8 cellular contexts compared by ENCODE assay signal in the genomic region with DNA sequence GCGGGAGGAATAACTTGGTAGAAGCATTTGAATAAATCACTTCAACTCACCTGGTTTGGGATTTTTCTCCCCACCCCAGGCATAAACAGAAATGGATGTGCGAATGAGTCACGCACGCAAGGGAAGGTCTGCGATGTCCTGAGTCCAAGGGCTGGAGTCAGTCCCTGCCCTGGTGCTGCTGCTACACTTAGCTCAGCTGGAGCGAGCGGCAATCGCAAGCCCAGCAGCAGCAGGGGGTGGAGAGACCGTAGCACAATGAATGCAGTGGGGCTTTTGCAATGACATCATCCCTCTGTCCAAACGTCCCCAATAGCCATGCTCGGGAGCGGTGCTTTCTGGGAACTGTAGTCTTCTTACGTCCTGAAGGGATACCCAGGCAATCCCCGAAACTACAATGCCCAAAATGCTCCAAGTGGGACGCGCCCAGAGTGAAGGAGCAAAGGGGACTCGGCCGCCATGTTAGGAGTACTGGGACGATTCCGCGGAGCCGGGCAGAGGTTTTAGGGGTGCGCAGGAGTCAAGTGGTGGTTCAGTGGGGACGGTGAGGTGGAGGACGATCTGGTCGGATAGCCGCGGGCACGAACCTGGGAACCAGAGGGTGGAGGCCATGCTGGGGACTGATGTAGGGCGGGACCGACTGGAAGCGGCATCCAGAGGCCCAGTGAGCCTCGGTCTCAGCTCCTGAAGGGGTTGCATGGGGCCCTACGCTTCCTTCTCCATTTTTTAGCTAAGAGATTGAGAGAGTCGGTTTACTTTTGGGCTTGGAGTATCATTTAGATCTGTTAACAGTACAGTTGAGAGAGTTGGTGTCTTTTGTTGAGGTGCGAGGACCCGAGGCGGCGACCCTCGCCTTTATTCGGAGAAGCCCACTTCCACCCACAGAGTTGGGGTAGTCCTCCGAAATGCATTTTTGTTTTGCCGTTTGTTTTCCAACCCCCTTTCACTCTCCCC. TPM values are rescaled to one million over a fixed set of nuclear protein-coding genes. Genes with fewer than 3 reads are reported as not detected.
A peak's percentile ranks its signal among the peaks of the same experiment; 100 is the strongest.
DNase-seq lines count a peak whose midpoint lies in the region; ATAC-seq, FAIRE-seq and TF ChIP-seq lines count a peak whose summit lies in the region.

TSS of gene RAB30 (minus strand) at position 257 of the 951 bp plus-strand sequence. CDS start 74,581 bp downstream, outside the sequence.

- H3K4me2 ChIP-seq in astrocyte (ENCODE audit: low read length): peak within 1 kb of the TSS; percentile 95

- peaks cover 36% of the 10 kb centered on the region for H3K4me1 Mint-ChIP-seq in T-helper 2 cell treated with Interferon-gamma antibody and Interleukin-4, amounts not matched to agents 5 μg/mL and 100 μg/mL, for 36 hours (ENCODE audit: low read depth)
- peaks cover 19% of the 10 kb centered on the region for H3K4me1 Mint-ChIP-seq in astrocyte (ENCODE audit: low read depth, unreplicated experiment)

- no peak for TF ChIP-seq CTCF in astrocyte (IDR thresholded peaks at IDR 0.05; ENCODE audit: insufficient read depth, low read depth, low read length)

- peak within 1 kb of the TSS; percentile 93 for H2AFZ ChIP-seq in astrocyte (ENCODE audit: low read depth, low read length)

- H3K27me3 ChIP-seq in astrocyte (ENCODE audit: insufficient read depth, low read length) (no peaks in the 10 kb centered on the region), rectal smooth muscle tissue (ENCODE audit: control insufficient read depth, insufficient read depth, low read length) (no peaks in the 10 kb centered on the region), aorta (ENCODE audit: control insufficient read depth in 1 of 2, insufficient read depth in 2 of 2, low read length in 1 of 2) (no peaks in the 10 kb centered on the region)

- DNase-seq in NCI-H187 (lab: John Stamatoyannopoulos, UW) (peak; percentile 96), astrocyte (ENCODE audit: low read depth) (peak; percentile 99), hepatic stellate cell (ENCODE audit: low spot score) (peak; percentile 94), aorta (peak; percentile 94 to 98)
- DNase-seq in T-helper 2 cell treated with Interferon-gamma antibody and Interleukin-4, amounts not matched to agents 5 μg/mL and 100 μg/mL, for 36 hours (ENCODE audit: low spot score): peak; percentile 95

- H3K36me3 Mint-ChIP-seq in T-helper 2 cell treated with Interferon-gamma antibody and Interleukin-4, amounts not matched to agents 5 μg/mL and 100 μg/mL, for 36 hours (ENCODE audit: low read depth): peaks cover 18% of the 10 kb centered on the region
- peaks cover 8% of the 10 kb centered on the region for H3K36me3 Mint-ChIP-seq in astrocyte (ENCODE audit: low read depth, unreplicated experiment)

- H3K79me2 ChIP-seq in astrocyte (ENCODE audit: insufficient read depth, low read length): peaks cover 73% of the 10 kb centered on the region

- intact Hi-C loops in aorta (cut with DNase I): loop anchor here (2.0 to 10.0 kb wide), 5 partner anchors 85 to 170 kb away; partner anchors contain the start of genes DDIAS (in 2 of the 2), PCF11 (in 2 of the 2), PRCP (in 2 of the 2) and ANKRD42 (in 1 of the 2)

- ATAC-seq in GM18502 (IDR thresholded peaks at IDR 0.05; ENCODE audit: poor library complexity, unreplicated experiment): peak; percentile 96
- ATAC-seq in HG02943 (IDR thresholded peaks at IDR 0.05; ENCODE audit: low read depth, unreplicated experiment): peak; percentile 96
- ATAC-seq in aorta (ENCODE audit: low FRiP score): peak; percentile 97

- H3K27me3 Mint-ChIP-seq in T-helper 2 cell treated with Interferon-gamma antibody and Interleukin-4, amounts not matched to agents 5 μg/mL and 100 μg/mL, for 36 hours (ENCODE audit: low read depth): no peaks in the 10 kb centered on the region
- no peaks in the 10 kb centered on the region for H3K27me3 Mint-ChIP-seq in astrocyte (ENCODE audit: low read depth, unreplicated experiment)

- H3K4me3 Mint-ChIP-seq in T-helper 2 cell treated with Interferon-gamma antibody and Interleukin-4, amounts not matched to agents 5 μg/mL and 100 μg/mL, for 36 hours: no peak within 1 kb of the TSS
- no peak within 1 kb of the TSS for H3K4me3 Mint-ChIP-seq in astrocyte (ENCODE audit: unreplicated experiment)

- H3K27ac ChIP-seq in astrocyte (ENCODE audit: low read depth, low read length): peak within 1 kb of the TSS; percentile 98
- peak within 1 kb of the TSS; percentile 97 for H3K27ac ChIP-seq in rectal smooth muscle tissue (ENCODE audit: low read depth, low read length)
- H3K27ac ChIP-seq in aorta (ENCODE audit: low read depth in 1 of 2, low read length in 2 of 2): peak within 1 kb of the TSS; percentile 86 to 92

- H3K4me3 ChIP-seq in astrocyte (ENCODE audit: insufficient read depth, low read depth, low read length) (peak within 1 kb of the TSS; percentile 99), rectal smooth muscle tissue (ENCODE audit: low read length) (peak within 1 kb of the TSS; percentile 94), aorta (ENCODE audit: low read length in 2 of 2) (peak within 1 kb of the TSS; percentile 76 to 88)

- peak; percentile 96 for FAIRE-seq in astrocyte (lab: Jason Lieb, UNC)

- H3K36me3 ChIP-seq in astrocyte (ENCODE audit: insufficient read depth, low read length) (peaks cover 8% of the 10 kb centered on the region), rectal smooth muscle tissue (ENCODE audit: control insufficient read depth, insufficient read depth, low read length) (peaks cover 2% of the 10 kb centered on the region), aorta (ENCODE audit: control insufficient read depth in 1 of 2, insufficient read depth in 2 of 2, low read length in 1 of 2) (no peaks in the 10 kb centered on the region)

- no peak within 1 kb of the TSS for H3K27ac Mint-ChIP-seq in T-helper 2 cell treated with Interferon-gamma antibody and Interleukin-4, amounts not matched to agents 5 μg/mL and 100 μg/mL, for 36 hours
- H3K27ac Mint-ChIP-seq in astrocyte (ENCODE audit: unreplicated experiment): no peak within 1 kb of the TSS

- WGBS in aorta, 2 donors: 0 to 1% methylated on average over 43 of the region's 43 CpGs

- peaks cover 27% of the 10 kb centered on the region for H3K4me1 ChIP-seq in astrocyte (ENCODE audit: insufficient read depth, low read length)
- H3K4me1 ChIP-seq in rectal smooth muscle tissue (ENCODE audit: control insufficient read depth, insufficient read depth, low read length): peaks cover 12% of the 10 kb centered on the region
- H3K4me1 ChIP-seq in aorta (ENCODE audit: control insufficient read depth in 1 of 2, insufficient read depth in 2 of 2, low read length in 2 of 2): peaks cover 2 to 5% of the 10 kb centered on the region in 2 donors

- H3K9me3 ChIP-seq in astrocyte (ENCODE audit: insufficient read depth, low read depth, low read length): no peaks in the 10 kb centered on the region
- no peaks in the 10 kb centered on the region for H3K9me3 ChIP-seq in aorta (ENCODE audit: control insufficient read depth, low read length)

- H3K9me3 Mint-ChIP-seq in T-helper 2 cell treated with Interferon-gamma antibody and Interleukin-4, amounts not matched to agents 5 μg/mL and 100 μg/mL, for 36 hours: no peaks in the 10 kb centered on the region
- H3K9me3 Mint-ChIP-seq in astrocyte (ENCODE audit: unreplicated experiment): no peaks in the 10 kb centered on the region

- H4K20me1 ChIP-seq in astrocyte (ENCODE audit: insufficient read depth, low read length): peaks cover 15% of the 10 kb centered on the region

- H3K9ac ChIP-seq in astrocyte (ENCODE audit: low read length): peak within 1 kb of the TSS; percentile 99
- H3K9ac ChIP-seq in rectal smooth muscle tissue (ENCODE audit: low read length): peak within 1 kb of the TSS; percentile 98

RNA-seq across cellular contexts. Expression of gene RAB30, which starts in this region (rescaled TPM):
- 35.5 and 40.0 TPM in 2 replicates for total RNA-seq in astrocyte
- total RNA-seq in aorta: 10 to 100 TPM; 20.3 to 44.1 TPM
- 1 to 10 TPM; 2.9 to 3.7 TPM for polyA plus RNA-seq in aorta

Comparison
In these comparisons a context has a peak if more than half of its experiments do, and no peak if none do; other contexts are left out.
1. Peak in every context shown above with its lines: DNase-seq, ATAC-seq, H3K4me3 ChIP-seq and H3K27ac ChIP-seq.